9 cellular contexts compared by ENCODE assay signal in genomic region chr5:140131967-140132409, GRCh38. TPM values are rescaled to one million over a fixed set of nuclear protein-coding genes. Genes with fewer than 3 reads are reported as not detected.
A peak's percentile ranks its signal among the peaks of the same experiment; 100 is the strongest.
DNase-seq lines count a peak whose midpoint lies in the region; ATAC-seq, FAIRE-seq and TF ChIP-seq lines count a peak whose summit lies in the region.
"Had no signal": no experiment of that assay in that cellular context is flagged by ENCODE, and none has a peak within 500 bp of the region (broad histone marks: within the 10 kb centered on the region; RNA-seq: fewer than 3 reads in every experiment).

No MANE protein-coding gene starts in this region.

- H3K27me3 Mint-ChIP-seq in GM23338 (ENCODE audit: insufficient read depth, low read depth, poor library complexity), result no peaks in the 10 kb centered on the region

- no peak for ATAC-seq in GM18502 (IDR thresholded peaks at IDR 0.05; ENCODE audit: poor library complexity, unreplicated experiment)
- ATAC-seq in HG02884 (IDR thresholded peaks at IDR 0.05; ENCODE audit: unreplicated experiment), result no peak
- no peak for ATAC-seq in GM23338

- no peaks in the 10 kb centered on the region for H3K36me3 ChIP-seq in SJSA1
- H3K36me3 ChIP-seq in GM23338 (ENCODE audit: insufficient read depth), result no peaks in the 10 kb centered on the region

- H3K36me3 Mint-ChIP-seq in GM23338 (ENCODE audit: low read depth), result no peaks in the 10 kb centered on the region

- peak; percentile 70 for FAIRE-seq in GM12892 (lab: Jason Lieb, UNC)
- FAIRE-seq: GM18507 had no signal

- H3K4me3 Mint-ChIP-seq in GM23338, result no peak overlapping the region

- TF ChIP-seq CTCF in fibroblast of villous mesenchyme (IDR thresholded peaks at IDR 0.05; ENCODE audit: insufficient read depth, low read depth, low read length) (no peak), GM23338 (conservative IDR thresholded peaks at IDR 0.05; ENCODE audit: low read depth in 2 of 2) (no peak)

- H3K4me1 Mint-ChIP-seq in GM23338, result peaks cover 18% of the 10 kb centered on the region

- no peaks in the 10 kb centered on the region for H3K9me3 Mint-ChIP-seq in GM23338

- H2AFZ ChIP-seq in GM23338, result no peak overlapping the region

- H3K4me3 ChIP-seq in SJSA1, result no peak overlapping the region
- no peak overlapping the region for H3K4me3 ChIP-seq in fibroblast of villous mesenchyme (ENCODE audit: low read depth, low read length)
- no peak overlapping the region for H3K4me3 ChIP-seq in GM23338

- H3K9me3 ChIP-seq in SJSA1 (replicated peaks), result no peaks in the 10 kb centered on the region

- DNase-seq in A172 (ENCODE audit: low spot score), result peak; percentile 95
- DNase-seq in GM12892 (ENCODE audit: insufficient read length), result no peak
- peak; percentile 80 to 83 for DNase-seq in SJSA1 (ENCODE audit: low read depth in 1 of 2, low spot score in 2 of 2)
- peak; percentile 64 for DNase-seq in fibroblast of villous mesenchyme (ENCODE audit: low read depth)
- DNase-seq in mesenteric fat pad (ENCODE audit: low spot score), result no peak
- no peak for DNase-seq in GM23338 (ENCODE audit: low spot score)

- H3K4me2 ChIP-seq in GM23338, result no peak overlapping the region

- H3F3A ChIP-seq in GM23338 (replicated peaks; ENCODE audit: low read depth), result no peaks in the 10 kb centered on the region

- no peaks in the 10 kb centered on the region for H3K79me2 ChIP-seq in GM23338 (replicated peaks; ENCODE audit: insufficient read depth)

- H4K20me1 ChIP-seq in GM23338 (replicated peaks; ENCODE audit: insufficient read depth), result no peaks in the 10 kb centered on the region

- no peaks in the 10 kb centered on the region for H3K9me2 ChIP-seq in GM23338 (ENCODE audit: insufficient read depth)

- TF ChIP-seq POLR2A in GM12892 (IDR thresholded peaks at IDR 0.05; ENCODE audit: low read depth, low read length), result no peak

- H3K27ac Mint-ChIP-seq in GM23338, result no peak overlapping the region

- H3K27me3 ChIP-seq in SJSA1 (replicated peaks) (no peaks in the 10 kb centered on the region), GM23338 (ENCODE audit: insufficient read depth) (peaks cover under 1% of the 10 kb centered on the region; the same call in 1 of the 2 replicates)

- H3K27ac ChIP-seq in SJSA1 (peak overlapping the region; percentile 35), GM23338 (ENCODE audit: low read depth) (no peak overlapping the region)

- H3K4me1 ChIP-seq in SJSA1 (replicated peaks), result peaks cover 16% of the 10 kb centered on the region
- H3K4me1 ChIP-seq in GM23338 (ENCODE audit: insufficient read depth), result peaks cover 6% of the 10 kb centered on the region

TF ChIP-seq in GM23338, 12 proteins besides CTCF, POLR2A, EP300 and RAD21:
- no peak for TF ChIP-seq NANOG (IDR thresholded peaks at IDR 0.05; ENCODE audit: borderline replicate concordance)
- TF ChIP-seq JUNB (IDR thresholded peaks at IDR 0.05; ENCODE audit: unreplicated experiment), result no peak
- no peak for TF ChIP-seq CREB1 (CRISPR knock-in tag; IDR thresholded peaks at IDR 0.05; ENCODE audit: low read depth)
- TF ChIP-seq STAT1 (IDR thresholded peaks at IDR 0.05; ENCODE audit: unreplicated experiment), result no peak

RNA-seq across cellular contexts. Expression of gene IGIP, which starts 6.3 kb away (rescaled TPM):
- total RNA-seq in A172 (2014; rRNA removed; shearing (Covaris generic)), result 2.5 and 3.2 TPM in 2 replicates
- polyA plus RNA-seq in GM12892 (2012; ENCODE audit: missing spikeins), result 1.3 TPM
- total RNA-seq in SJSA1 (2014; rRNA removed; shearing (Covaris generic)), result 4.7 and 5.5 TPM in 2 replicates
- total RNA-seq in fibroblast of villous mesenchyme, result 6.4 and 7.8 TPM in 2 replicates
- total RNA-seq in mesenteric fat pad, result 13.3 TPM
- 0.38 and 1.0 TPM in 2 replicates for total RNA-seq in GM23338 (2014; rRNA removed; shearing (Covaris generic))
- 0.19 and 0.21 TPM in 2 replicates for polyA plus RNA-seq in GM23338 (2016; fragmentation: Nextera tagmentation; extraction: Ambion mirVana)

RNA-seq across cellular contexts. Expression of gene PURA, which starts 18.1 kb away (rescaled TPM):
- 10.6 and 11.5 TPM in 2 replicates for total RNA-seq in A172 (2014; rRNA removed; shearing (Covaris generic))
- 4.2 TPM for polyA plus RNA-seq in GM12892 (2012; ENCODE audit: missing spikeins)
- total RNA-seq in SJSA1 (2014; rRNA removed; shearing (Covaris generic)), result 13.3 and 16.7 TPM in 2 replicates
- 20.0 and 26.3 TPM in 2 replicates for total RNA-seq in fibroblast of villous mesenchyme
- total RNA-seq in mesenteric fat pad, result 23.5 TPM
- 2.3 and 2.6 TPM in 2 replicates for total RNA-seq in GM23338 (2014; rRNA removed; shearing (Covaris generic))
- polyA plus RNA-seq in GM23338 (2016; fragmentation: Nextera tagmentation; extraction: Ambion mirVana), result 1.3 and 1.5 TPM in 2 replicates

RNA-seq across cellular contexts. Expression of gene CYSTM1, which starts 43.0 kb away (rescaled TPM):
- total RNA-seq in A172 (2014; rRNA removed; shearing (Covaris generic)), result 48.4 and 54.9 TPM in 2 replicates
- polyA plus RNA-seq in GM12892 (2012; ENCODE audit: missing spikeins), result 71.3 TPM
- total RNA-seq in SJSA1 (2014; rRNA removed; shearing (Covaris generic)), result 12.6 and 17.5 TPM in 2 replicates
- total RNA-seq in fibroblast of villous mesenchyme (9.5 and 15.8 TPM in 2 replicates), mesenteric fat pad (104 TPM)
- total RNA-seq in GM23338 (2014; rRNA removed; shearing (Covaris generic)), result 14.4 and 15.0 TPM in 2 replicates
- 42.3 and 46.0 TPM in 2 replicates for polyA plus RNA-seq in GM23338 (2016; fragmentation: Nextera tagmentation; extraction: Ambion mirVana)

Comparison
In these comparisons a context has a peak if more than half of its experiments do, and no peak if none do; other contexts are left out.
1. DNase-seq: peak in A172 (single experiment), SJSA1 (2 of 2) and fibroblast of villous mesenchyme (single experiment); none in GM12892 (single experiment), mesenteric fat pad (single experiment) and GM23338 (single experiment).